ENCODE assay signal across 1 cellular context in genomic region chr15:58476525-58477162, GRCh38.
TF ChIP-seq lines count a peak whose summit lies in the region.

No MANE protein-coding gene starts in this region.

TF ChIP-seq in HepG2, 621 proteins besides CTCF, POLR2A, EP300 and RAD21 (continued from another document and continues in another):
- TF ChIP-seq, protein P1, sequence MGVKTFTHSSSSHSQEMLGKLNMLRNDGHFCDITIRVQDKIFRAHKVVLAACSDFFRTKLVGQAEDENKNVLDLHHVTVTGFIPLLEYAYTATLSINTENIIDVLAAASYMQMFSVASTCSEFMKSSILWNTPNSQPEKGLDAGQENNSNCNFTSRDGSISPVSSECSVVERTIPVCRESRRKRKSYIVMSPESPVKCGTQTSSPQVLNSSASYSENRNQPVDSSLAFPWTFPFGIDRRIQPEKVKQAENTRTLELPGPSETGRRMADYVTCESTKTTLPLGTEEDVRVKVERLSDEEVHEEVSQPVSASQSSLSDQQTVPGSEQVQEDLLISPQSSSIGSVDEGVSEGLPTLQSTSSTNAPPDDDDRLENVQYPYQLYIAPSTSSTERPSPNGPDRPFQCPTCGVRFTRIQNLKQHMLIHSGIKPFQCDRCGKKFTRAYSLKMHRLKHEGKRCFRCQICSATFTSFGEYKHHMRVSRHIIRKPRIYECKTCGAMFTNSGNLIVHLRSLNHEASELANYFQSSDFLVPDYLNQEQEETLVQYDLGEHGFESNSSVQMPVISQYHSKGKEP (CRISPR knock-in tag; IDR thresholded peaks at IDR 0.05): no peak
- no peak for TF ChIP-seq FOSL1 (CRISPR knock-in tag; IDR thresholded peaks at IDR 0.05; ENCODE audit: borderline replicate concordance)
- TF ChIP-seq ZNF3 (CRISPR knock-in tag; IDR thresholded peaks at IDR 0.05): no peak
- no peak for TF ChIP-seq ZNF124 (CRISPR knock-in tag; IDR thresholded peaks at IDR 0.05)
- TF ChIP-seq ZBTB42 (CRISPR knock-in tag; IDR thresholded peaks at IDR 0.05): no peak
- TF ChIP-seq ARNT2 (CRISPR knock-in tag; IDR thresholded peaks at IDR 0.05; ENCODE audit: low read depth): 0 out of 2 replicates have a peak, but pooled peaks have one; percentile 36
- no peak for TF ChIP-seq MLXIP (CRISPR knock-in tag; IDR thresholded peaks at IDR 0.05; ENCODE audit: borderline replicate concordance)
- TF ChIP-seq SOX13 (IDR thresholded peaks at IDR 0.05): no peak
- TF ChIP-seq SOX13 (CRISPR knock-in tag; conservative IDR thresholded peaks at IDR 0.05 in 1 of 2, IDR thresholded peaks at IDR 0.05 in 1 of 2): peak in 1 of 2 experiments; percentile 47; a peak in 2 of 4 replicates
- no peak for TF ChIP-seq ZNF775 (CRISPR knock-in tag; IDR thresholded peaks at IDR 0.05; ENCODE audit: borderline replicate concordance)
- no peak for TF ChIP-seq RBAK (CRISPR knock-in tag; IDR thresholded peaks at IDR 0.05)
- TF ChIP-seq KDM6A (CRISPR knock-in tag; IDR thresholded peaks at IDR 0.05; ENCODE audit: low read depth): no peak
- TF ChIP-seq, protein P2, sequence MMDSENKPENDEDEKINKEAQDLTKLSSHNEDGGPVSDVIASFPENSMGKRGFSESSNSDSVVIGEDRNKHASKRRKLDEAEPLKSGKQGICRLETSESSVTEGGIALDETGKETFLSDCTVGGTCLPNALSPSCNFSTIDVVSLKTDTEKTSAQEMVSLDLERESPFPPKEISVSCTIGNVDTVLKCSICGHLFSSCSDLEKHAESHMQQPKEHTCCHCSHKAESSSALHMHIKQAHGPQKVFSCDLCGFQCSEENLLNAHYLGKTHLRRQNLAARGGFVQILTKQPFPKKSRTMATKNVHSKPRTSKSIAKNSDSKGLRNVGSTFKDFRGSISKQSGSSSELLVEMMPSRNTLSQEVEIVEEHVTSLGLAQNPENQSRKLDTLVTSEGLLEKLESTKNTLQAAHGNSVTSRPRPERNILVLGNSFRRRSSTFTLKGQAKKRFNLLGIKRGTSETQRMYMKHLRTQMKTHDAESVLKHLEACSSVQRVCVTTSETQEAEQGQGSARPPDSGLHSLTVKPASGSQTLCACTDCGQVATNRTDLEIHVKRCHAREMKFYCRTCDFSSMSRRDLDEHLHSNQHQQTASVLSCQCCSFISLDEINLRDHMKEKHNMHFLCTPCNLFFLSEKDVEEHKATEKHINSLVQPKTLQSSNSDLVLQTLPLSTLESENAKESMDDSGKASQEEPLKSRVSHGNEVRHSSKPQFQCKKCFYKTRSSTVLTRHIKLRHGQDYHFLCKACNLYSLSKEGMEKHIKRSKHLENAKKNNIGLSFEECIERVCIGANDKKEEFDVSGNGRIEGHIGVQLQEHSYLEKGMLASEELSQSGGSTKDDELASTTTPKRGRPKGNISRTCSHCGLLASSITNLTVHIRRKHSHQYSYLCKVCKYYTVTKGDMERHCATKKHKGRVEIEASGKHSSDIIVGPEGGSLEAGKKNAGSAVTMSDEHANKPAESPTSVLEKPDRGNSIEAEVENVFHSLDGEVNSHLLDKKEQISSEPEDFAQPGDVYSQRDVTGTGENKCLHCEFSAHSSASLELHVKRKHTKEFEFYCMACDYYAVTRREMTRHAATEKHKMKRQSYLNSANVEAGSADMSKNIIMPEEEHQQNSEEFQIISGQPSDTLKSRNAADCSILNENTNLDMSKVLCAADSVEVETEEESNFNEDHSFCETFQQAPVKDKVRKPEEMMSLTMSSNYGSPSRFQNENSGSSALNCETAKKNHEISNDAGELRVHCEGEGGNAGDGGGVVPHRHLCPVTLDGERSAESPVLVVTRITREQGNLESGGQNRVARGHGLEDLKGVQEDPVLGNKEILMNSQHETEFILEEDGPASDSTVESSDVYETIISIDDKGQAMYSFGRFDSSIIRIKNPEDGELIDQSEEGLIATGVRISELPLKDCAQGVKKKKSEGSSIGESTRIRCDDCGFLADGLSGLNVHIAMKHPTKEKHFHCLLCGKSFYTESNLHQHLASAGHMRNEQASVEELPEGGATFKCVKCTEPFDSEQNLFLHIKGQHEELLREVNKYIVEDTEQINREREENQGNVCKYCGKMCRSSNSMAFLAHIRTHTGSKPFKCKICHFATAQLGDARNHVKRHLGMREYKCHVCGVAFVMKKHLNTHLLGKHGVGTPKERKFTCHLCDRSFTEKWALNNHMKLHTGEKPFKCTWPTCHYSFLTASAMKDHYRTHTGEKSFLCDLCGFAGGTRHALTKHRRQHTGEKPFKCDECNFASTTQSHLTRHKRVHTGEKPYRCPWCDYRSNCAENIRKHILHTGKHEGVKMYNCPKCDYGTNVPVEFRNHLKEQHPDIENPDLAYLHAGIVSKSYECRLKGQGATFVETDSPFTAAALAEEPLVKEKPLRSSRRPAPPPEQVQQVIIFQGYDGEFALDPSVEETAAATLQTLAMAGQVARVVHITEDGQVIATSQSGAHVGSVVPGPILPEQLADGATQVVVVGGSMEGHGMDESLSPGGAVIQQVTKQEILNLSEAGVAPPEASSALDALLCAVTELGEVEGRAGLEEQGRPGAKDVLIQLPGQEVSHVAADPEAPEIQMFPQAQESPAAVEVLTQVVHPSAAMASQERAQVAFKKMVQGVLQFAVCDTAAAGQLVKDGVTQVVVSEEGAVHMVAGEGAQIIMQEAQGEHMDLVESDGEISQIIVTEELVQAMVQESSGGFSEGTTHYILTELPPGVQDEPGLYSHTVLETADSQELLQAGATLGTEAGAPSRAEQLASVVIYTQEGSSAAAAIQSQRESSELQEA (CRISPR knock-in tag; IDR thresholded peaks at IDR 0.05; ENCODE audit: not compliant biosample characterization): no peak
- no peak for TF ChIP-seq ZNF484 (CRISPR knock-in tag; IDR thresholded peaks at IDR 0.05; ENCODE audit: borderline replicate concordance, low read depth)
- no peak for TF ChIP-seq DR1 (CRISPR knock-in tag; IDR thresholded peaks at IDR 0.05)
- TF ChIP-seq XBP1 (CRISPR knock-in tag; IDR thresholded peaks at IDR 0.05): no peak
- no peak for TF ChIP-seq LCORL (IDR thresholded peaks at IDR 0.05)
- TF ChIP-seq LCORL (CRISPR knock-in tag; IDR thresholded peaks at IDR 0.05): no peak
- peak; percentile 87 for TF ChIP-seq ZKSCAN1 (IDR thresholded peaks at IDR 0.05; ENCODE audit: low read length)
- TF ChIP-seq, protein P3, sequence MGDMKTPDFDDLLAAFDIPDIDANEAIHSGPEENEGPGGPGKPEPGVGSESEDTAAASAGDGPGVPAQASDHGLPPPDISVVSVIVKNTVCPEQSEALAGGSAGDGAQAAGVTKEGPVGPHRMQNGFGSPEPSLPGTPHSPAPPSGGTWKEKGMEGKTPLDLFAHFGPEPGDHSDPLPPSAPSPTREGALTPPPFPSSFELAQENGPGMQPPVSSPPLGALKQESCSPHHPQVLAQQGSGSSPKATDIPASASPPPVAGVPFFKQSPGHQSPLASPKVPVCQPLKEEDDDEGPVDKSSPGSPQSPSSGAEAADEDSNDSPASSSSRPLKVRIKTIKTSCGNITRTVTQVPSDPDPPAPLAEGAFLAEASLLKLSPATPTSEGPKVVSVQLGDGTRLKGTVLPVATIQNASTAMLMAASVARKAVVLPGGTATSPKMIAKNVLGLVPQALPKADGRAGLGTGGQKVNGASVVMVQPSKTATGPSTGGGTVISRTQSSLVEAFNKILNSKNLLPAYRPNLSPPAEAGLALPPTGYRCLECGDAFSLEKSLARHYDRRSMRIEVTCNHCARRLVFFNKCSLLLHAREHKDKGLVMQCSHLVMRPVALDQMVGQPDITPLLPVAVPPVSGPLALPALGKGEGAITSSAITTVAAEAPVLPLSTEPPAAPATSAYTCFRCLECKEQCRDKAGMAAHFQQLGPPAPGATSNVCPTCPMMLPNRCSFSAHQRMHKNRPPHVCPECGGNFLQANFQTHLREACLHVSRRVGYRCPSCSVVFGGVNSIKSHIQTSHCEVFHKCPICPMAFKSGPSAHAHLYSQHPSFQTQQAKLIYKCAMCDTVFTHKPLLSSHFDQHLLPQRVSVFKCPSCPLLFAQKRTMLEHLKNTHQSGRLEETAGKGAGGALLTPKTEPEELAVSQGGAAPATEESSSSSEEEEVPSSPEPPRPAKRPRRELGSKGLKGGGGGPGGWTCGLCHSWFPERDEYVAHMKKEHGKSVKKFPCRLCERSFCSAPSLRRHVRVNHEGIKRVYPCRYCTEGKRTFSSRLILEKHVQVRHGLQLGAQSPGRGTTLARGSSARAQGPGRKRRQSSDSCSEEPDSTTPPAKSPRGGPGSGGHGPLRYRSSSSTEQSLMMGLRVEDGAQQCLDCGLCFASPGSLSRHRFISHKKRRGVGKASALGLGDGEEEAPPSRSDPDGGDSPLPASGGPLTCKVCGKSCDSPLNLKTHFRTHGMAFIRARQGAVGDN (CRISPR knock-in tag; IDR thresholded peaks at IDR 0.05): peak; percentile 62
- TF ChIP-seq KDM4B (CRISPR knock-in tag; IDR thresholded peaks at IDR 0.05): no peak
- TF ChIP-seq ZNF782 (CRISPR knock-in tag; IDR thresholded peaks at IDR 0.05; ENCODE audit: borderline replicate concordance): 0 out of 2 replicates have a peak, but pooled peaks have one; percentile 43
- no peak for TF ChIP-seq MTF2 (CRISPR knock-in tag; IDR thresholded peaks at IDR 0.05; ENCODE audit: borderline replicate concordance)
- TF ChIP-seq STAG1 (CRISPR knock-in tag; IDR thresholded peaks at IDR 0.05): no peak
- no peak for TF ChIP-seq MYNN (CRISPR knock-in tag; IDR thresholded peaks at IDR 0.05; ENCODE audit: low read depth)
- TF ChIP-seq, protein P4, sequence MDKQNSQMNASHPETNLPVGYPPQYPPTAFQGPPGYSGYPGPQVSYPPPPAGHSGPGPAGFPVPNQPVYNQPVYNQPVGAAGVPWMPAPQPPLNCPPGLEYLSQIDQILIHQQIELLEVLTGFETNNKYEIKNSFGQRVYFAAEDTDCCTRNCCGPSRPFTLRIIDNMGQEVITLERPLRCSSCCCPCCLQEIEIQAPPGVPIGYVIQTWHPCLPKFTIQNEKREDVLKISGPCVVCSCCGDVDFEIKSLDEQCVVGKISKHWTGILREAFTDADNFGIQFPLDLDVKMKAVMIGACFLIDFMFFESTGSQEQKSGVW (CRISPR knock-in tag; IDR thresholded peaks at IDR 0.05; ENCODE audit: borderline replicate concordance): no peak
- TF ChIP-seq TOE1 (CRISPR knock-in tag; IDR thresholded peaks at IDR 0.05): no peak
- TF ChIP-seq NR3C1 (CRISPR knock-in tag; IDR thresholded peaks at IDR 0.05): no peak
- TF ChIP-seq ZNF777 (CRISPR knock-in tag; IDR thresholded peaks at IDR 0.05): no peak
- no peak for TF ChIP-seq SMAD3 (CRISPR knock-in tag; IDR thresholded peaks at IDR 0.05)
- no peak for TF ChIP-seq ZNF615 (CRISPR knock-in tag; IDR thresholded peaks at IDR 0.05; ENCODE audit: borderline replicate concordance)
- no peak for TF ChIP-seq NCOR1 (IDR thresholded peaks at IDR 0.05; ENCODE audit: borderline replicate concordance, low read length)
- no peak for TF ChIP-seq ZNF460 (CRISPR knock-in tag; IDR thresholded peaks at IDR 0.05; ENCODE audit: borderline replicate concordance)
- TF ChIP-seq TRAFD1 (CRISPR knock-in tag; IDR thresholded peaks at IDR 0.05; ENCODE audit: borderline replicate concordance): no peak
- no peak for TF ChIP-seq EHMT2 (IDR thresholded peaks at IDR 0.05; ENCODE audit: borderline replicate concordance, low read depth, low read length)
- no peak for TF ChIP-seq ZFP1 (CRISPR knock-in tag; IDR thresholded peaks at IDR 0.05)
- TF ChIP-seq ZNF772 (CRISPR knock-in tag; IDR thresholded peaks at IDR 0.05): no peak
- TF ChIP-seq MXD1 (CRISPR knock-in tag; IDR thresholded peaks at IDR 0.05): no peak
- TF ChIP-seq, protein P5, sequence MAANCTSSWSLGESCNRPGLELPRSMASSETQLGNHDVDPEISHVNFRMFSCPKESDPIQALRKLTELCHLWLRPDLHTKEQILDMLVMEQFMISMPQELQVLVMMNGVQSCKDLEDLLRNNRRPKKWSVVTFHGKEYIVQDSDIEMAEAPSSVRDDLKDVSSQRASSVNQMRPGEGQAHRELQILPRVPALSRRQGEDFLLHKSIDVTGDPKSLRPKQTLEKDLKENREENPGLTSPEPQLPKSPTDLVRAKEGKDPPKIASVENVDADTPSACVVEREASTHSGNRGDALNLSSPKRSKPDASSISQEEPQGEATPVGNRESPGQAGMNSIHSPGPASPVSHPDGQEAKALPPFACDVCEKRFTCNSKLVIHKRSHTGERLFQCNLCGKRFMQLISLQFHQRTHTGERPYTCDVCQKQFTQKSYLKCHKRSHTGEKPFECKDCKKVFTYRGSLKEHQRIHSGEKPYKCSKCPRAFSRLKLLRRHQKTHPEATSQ (CRISPR knock-in tag; IDR thresholded peaks at IDR 0.05; ENCODE audit: borderline replicate concordance): no peak
- no peak for TF ChIP-seq ZNF101 (CRISPR knock-in tag; IDR thresholded peaks at IDR 0.05; ENCODE audit: borderline replicate concordance, low read depth)
- TF ChIP-seq SNAI1 (CRISPR knock-in tag; IDR thresholded peaks at IDR 0.05; ENCODE audit: borderline replicate concordance): no peak
- no peak for TF ChIP-seq FOXK2 (IDR thresholded peaks at IDR 0.05)
- TF ChIP-seq ZNF749 (CRISPR knock-in tag; IDR thresholded peaks at IDR 0.05; ENCODE audit: borderline replicate concordance): no peak
